21 cellular contexts compared by ENCODE assay signal in the genomic region with DNA sequence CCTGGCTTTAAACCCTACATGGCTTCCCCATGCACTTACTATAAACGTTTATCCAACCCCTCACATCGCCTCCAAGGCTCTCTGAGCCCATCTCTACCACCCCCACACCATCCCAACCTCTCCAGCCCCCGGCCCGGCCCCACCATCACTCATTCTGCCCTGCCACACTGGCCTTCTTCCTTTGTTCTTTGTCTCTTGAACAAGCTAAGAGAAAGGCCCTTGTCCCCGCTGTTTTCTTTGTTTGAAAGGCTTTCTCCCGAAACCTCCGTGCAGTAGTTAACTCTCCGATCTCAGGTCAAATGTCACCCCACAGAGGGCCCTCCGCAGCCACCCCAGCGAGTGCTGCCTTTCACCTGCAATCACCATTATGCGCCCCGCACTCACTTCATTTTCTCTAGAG.
DNase-seq lines count a peak whose midpoint lies in the region; TF ChIP-seq lines count a peak whose summit lies in the region.
"Had no signal": no experiment of that assay in that cellular context is flagged by ENCODE, and none has a peak within 500 bp of the region (broad histone marks: within the 10 kb centered on the region; RNA-seq: fewer than 3 reads in every experiment).

No MANE protein-coding gene starts in this region.

- H3K4me1 Mint-ChIP-seq in chondrocyte (ENCODE audit: low read depth), result peaks cover 63% of the 10 kb centered on the region
- no peaks in the 10 kb centered on the region for H3K4me1 Mint-ChIP-seq in activated CD4-positive, alpha-beta memory T cell treated with anti-CD3 and anti-CD28 coated beads, Interleukin-2, amount 10 ng/mL, durations not matched to agents 7 days and 5 days
- H3K4me1 Mint-ChIP-seq: stimulated activated naive CD8-positive, alpha-beta T cell treated with anti-CD3 and anti-CD28 coated beads, Interleukin-15, amount 100 ng/mL, for 72 hours had no signal

- no peaks in the 10 kb centered on the region for H3K36me3 ChIP-seq in H7 (replicated peaks; ENCODE audit: control insufficient read depth, insufficient read depth, low read length)
- H3K36me3 ChIP-seq in mesodermal cell (ENCODE audit: control insufficient read depth, insufficient read depth, low read length), result no peaks in the 10 kb centered on the region
- H3K36me3 ChIP-seq in tibial artery, result no peaks in the 10 kb centered on the region
- H3K36me3 ChIP-seq: left ventricle myocardium inferior, prostate gland, tibial nerve had no signal

- POLR2A ChIA-PET in activated CD4-positive, alpha-beta memory T cell treated with anti-CD3 and anti-CD28 coated beads, Interleukin-2, amount 10 ng/mL, durations not matched to agents 7 days and 5 days (lab: Charles Lee), result no interaction called here

- intact Hi-C loops in tibial artery (cut with DNase I; ENCODE audit: low total_unique reads), result no loop called here

- peak overlapping the region; percentile 64 for H3K27ac ChIP-seq in mesodermal cell (ENCODE audit: low read depth, low read length, severe bottlenecking)
- H3K27ac ChIP-seq in tibial artery, result no peak overlapping the region
- H3K27ac ChIP-seq: C4-2B, left ventricle myocardium inferior, prostate gland, RWPE1, tibial nerve had no signal

- no peak overlapping the region for H3K4me3 Mint-ChIP-seq in chondrocyte (ENCODE audit: unreplicated experiment)
- no peak overlapping the region for H3K4me3 Mint-ChIP-seq in activated CD4-positive, alpha-beta memory T cell treated with anti-CD3 and anti-CD28 coated beads, Interleukin-2, amount 10 ng/mL, durations not matched to agents 7 days and 5 days
- H3K4me3 Mint-ChIP-seq: natural killer cell treated with Interleukin-12 subunit alpha and Interleukin-12 subunit beta and Interleukin-15 and Interleukin-18, amount 100 ng/mL, for 72 hours; stimulated activated naive CD8-positive, alpha-beta T cell treated with anti-CD3 and anti-CD28 coated beads, Interleukin-15, amount 100 ng/mL, for 72 hours had no signal

- TF ChIP-seq CTCF in chondrocyte (IDR thresholded peaks at IDR 0.05) (no peak), tibial artery (IDR thresholded peaks at IDR 0.05) (no peak)

- DNase-seq in H7 (peak; percentile 19), chondrocyte (ENCODE audit: low spot score) (no peak), retina (peak; percentile 62), DMS153 (lab: John Stamatoyannopoulos, UW) (no peak), tibial artery (no peak)
- DNase-seq in activated CD4-positive, alpha-beta memory T cell treated with anti-CD3 and anti-CD28 coated beads, Interleukin-2, amount 10 ng/mL, durations not matched to agents 7 days and 5 days, result no peak
- DNase-seq: activated CD8-positive, alpha-beta memory T cell treated with anti-CD3 and anti-CD28 coated beads for 24 hours; activated T-cell treated with anti-CD3 and anti-CD28 coated beads, Interleukin-2, amount 50 U/mL, for 1 hour; dorsolateral prefrontal cortex; left ventricle myocardium inferior; NCI-H1436 treated with DMSO at 0.1 percent for 48 hours; NCI-H2107; stimulated activated CD4-positive, alpha-beta T cell treated with anti-CD3 and anti-CD28 coated beads, Interleukin-15, amount 100 ng/mL, for 24 hours; stimulated activated naive CD8-positive, alpha-beta T cell treated with anti-CD3 and anti-CD28 coated beads, Interleukin-15, amount 100 ng/mL, for 72 hours; T-helper 1 cell had no signal

- no peaks in the 10 kb centered on the region for H3K9me3 Mint-ChIP-seq in chondrocyte (ENCODE audit: low read depth)
- H3K9me3 Mint-ChIP-seq in activated CD4-positive, alpha-beta memory T cell treated with anti-CD3 and anti-CD28 coated beads, Interleukin-2, amount 10 ng/mL, durations not matched to agents 7 days and 5 days, result no peaks in the 10 kb centered on the region
- H3K9me3 Mint-ChIP-seq: natural killer cell treated with Interleukin-12 subunit alpha and Interleukin-12 subunit beta and Interleukin-15 and Interleukin-18, amount 100 ng/mL, for 72 hours; stimulated activated naive CD8-positive, alpha-beta T cell treated with anti-CD3 and anti-CD28 coated beads, Interleukin-15, amount 100 ng/mL, for 72 hours had no signal

- H3K27ac Mint-ChIP-seq in chondrocyte (ENCODE audit: unreplicated experiment), result peak overlapping the region; percentile 50
- no peak overlapping the region for H3K27ac Mint-ChIP-seq in activated CD4-positive, alpha-beta memory T cell treated with anti-CD3 and anti-CD28 coated beads, Interleukin-2, amount 10 ng/mL, durations not matched to agents 7 days and 5 days
- H3K27ac Mint-ChIP-seq: natural killer cell treated with Interleukin-12 subunit alpha and Interleukin-12 subunit beta and Interleukin-15 and Interleukin-18, amount 100 ng/mL, for 72 hours; stimulated activated naive CD8-positive, alpha-beta T cell treated with anti-CD3 and anti-CD28 coated beads, Interleukin-15, amount 100 ng/mL, for 72 hours had no signal

- H3K4me3 ChIP-seq in H7 (ENCODE audit: insufficient read depth, low read depth, low read length) (no peak overlapping the region), mesodermal cell (ENCODE audit: extremely low read depth, insufficient read depth, low read length, poor library complexity, severe bottlenecking) (no peak overlapping the region), tibial artery (no peak overlapping the region)
- H3K4me3 ChIP-seq: dorsolateral prefrontal cortex, left ventricle myocardium inferior, prostate gland, tibial nerve had no signal

- no peaks in the 10 kb centered on the region for H3K4me1 ChIP-seq in mesodermal cell (ENCODE audit: control insufficient read depth, insufficient read depth, low read length, poor library complexity, severe bottlenecking)
- peaks cover 0 to 7% (median 0%) of the 10 kb centered on the region in 4 donors for H3K4me1 ChIP-seq in tibial artery
- H3K4me1 ChIP-seq: prostate gland, tibial nerve had no signal

- WGBS in mesodermal cell (ENCODE audit: insufficient coverage in 2 of 2), 2 experiments, result 52% methylated on average over 8 of the region's 12 CpGs

- no peaks in the 10 kb centered on the region for H3K27me3 Mint-ChIP-seq in chondrocyte (ENCODE audit: low read depth)
- no peaks in the 10 kb centered on the region for H3K27me3 Mint-ChIP-seq in activated CD4-positive, alpha-beta memory T cell treated with anti-CD3 and anti-CD28 coated beads, Interleukin-2, amount 10 ng/mL, durations not matched to agents 7 days and 5 days
- H3K27me3 Mint-ChIP-seq: natural killer cell treated with Interleukin-12 subunit alpha and Interleukin-12 subunit beta and Interleukin-15 and Interleukin-18, amount 100 ng/mL, for 72 hours; stimulated activated naive CD8-positive, alpha-beta T cell treated with anti-CD3 and anti-CD28 coated beads, Interleukin-15, amount 100 ng/mL, for 72 hours had no signal

- no peaks in the 10 kb centered on the region for H3K27me3 ChIP-seq in H7 (ENCODE audit: control insufficient read depth, insufficient read depth, low read length)
- H3K27me3 ChIP-seq in tibial artery, result no peaks in the 10 kb centered on the region
- H3K27me3 ChIP-seq: dorsolateral prefrontal cortex, tibial nerve had no signal

- H3K36me3 Mint-ChIP-seq in chondrocyte (ENCODE audit: low read depth), result peaks cover 3% of the 10 kb centered on the region
- H3K36me3 Mint-ChIP-seq in activated CD4-positive, alpha-beta memory T cell treated with anti-CD3 and anti-CD28 coated beads, Interleukin-2, amount 10 ng/mL, durations not matched to agents 7 days and 5 days (ENCODE audit: low read depth), result no peaks in the 10 kb centered on the region
- H3K36me3 Mint-ChIP-seq: natural killer cell treated with Interleukin-12 subunit alpha and Interleukin-12 subunit beta and Interleukin-15 and Interleukin-18, amount 100 ng/mL, for 72 hours had no signal

- CTCF ChIA-PET in activated CD4-positive, alpha-beta memory T cell treated with anti-CD3 and anti-CD28 coated beads, Interleukin-2, amount 10 ng/mL, durations not matched to agents 7 days and 5 days (lab: Charles Lee), result no interaction called here

- no peaks in the 10 kb centered on the region for H3K9me3 ChIP-seq in mesodermal cell (ENCODE audit: control insufficient read depth, low read length)
- no peaks in the 10 kb centered on the region for H3K9me3 ChIP-seq in tibial artery
- H3K9me3 ChIP-seq: left ventricle myocardium inferior, prostate gland, tibial nerve had no signal

Comparison
In these comparisons a context has a peak if more than half of its experiments do, and no peak if none do; other contexts are left out.
1. DNase-seq: peak in H7 (single experiment) and retina (single experiment); none in chondrocyte (single experiment), activated CD4-positive, alpha-beta memory T cell treated with anti-CD3 and anti-CD28 coated beads, Interleukin-2, amount 10 ng/mL, durations not matched to agents 7 days and 5 days (single experiment), DMS153 (single experiment) and tibial artery (0 of 2).